10 cellular contexts compared by ENCODE assay signal in genomic region chr10:73648252-73648651, GRCh38. TPM values are rescaled to one million over a fixed set of nuclear protein-coding genes. Genes with fewer than 3 reads are reported as not detected.
DNase-seq lines count a peak whose midpoint lies in the region; ATAC-seq and TF ChIP-seq lines count a peak whose summit lies in the region.
"Had no signal": no experiment of that assay in that cellular context is flagged by ENCODE, and none has a peak within 500 bp of the region (broad histone marks: within the 10 kb centered on the region; RNA-seq: fewer than 3 reads in every experiment).

No MANE protein-coding gene starts in this region.

- peak overlapping the region; percentile 88; the same call in 1 of the 2 replicates for H4K91ac ChIP-seq in IMR-90 (ENCODE audit: insufficient read depth, low read depth, low read length)

- H3K4ac ChIP-seq in IMR-90 (ENCODE audit: low read depth, low read length) = peak overlapping the region; percentile 84

- no peak for TF ChIP-seq POLR2A in IMR-90 (IDR thresholded peaks at IDR 0.05; ENCODE audit: low read depth, low read length)
- TF ChIP-seq POLR2A in right lobe of liver (IDR thresholded peaks at IDR 0.05) = no peak
- no peak for TF ChIP-seq POLR2A in stomach (IDR thresholded peaks at IDR 0.05)

- TF ChIP-seq EP300 in stomach (IDR thresholded peaks at IDR 0.05) = no peak

- CTCF ChIA-PET in IMR-90 (lab: Yijun Ruan, JAX) = interaction anchor here (0.5 kb wide), 1 partner anchor 13 kb away, joined by 6 read pairs; no protein-coding TSS in a partner anchor

- peaks cover 0 to 14% of the 10 kb centered on the region in 2 experiments; a peak in 2 of 4 replicates for H3K79me1 ChIP-seq in IMR-90 (ENCODE audit: low read depth in 1 of 2, low read length in 2 of 2)

- peaks cover 23% of the 10 kb centered on the region for H3K4me1 ChIP-seq in IMR-90 (ENCODE audit: control insufficient read depth, insufficient read depth, low read length)
- peaks cover 0 to 5% (median 0%) of the 10 kb centered on the region in 4 donors for H3K4me1 ChIP-seq in right lobe of liver
- H3K4me1 ChIP-seq in stomach = peaks cover 7 to 39% (median 29%) of the 10 kb centered on the region in 4 donors

- H3K56ac ChIP-seq in IMR-90 (ENCODE audit: extremely low read depth, insufficient read depth, low read length) = no peak overlapping the region

- H3K4me3 ChIP-seq in IMR-90 (ENCODE audit: insufficient read depth, low read depth, low read length) (no peak overlapping the region), coronary artery (peak overlapping the region; percentile 80), right lobe of liver (peak overlapping the region; percentile 39 to 56 (median 49)), stomach (peak overlapping the region; percentile 58 to 80 (median 64))

- peak overlapping the region; percentile 94 for H2BK120ac ChIP-seq in IMR-90 (ENCODE audit: low read depth, low read length)

- no peak overlapping the region for H3K4me2 ChIP-seq in IMR-90 (ENCODE audit: low read depth, low read length)

- intact Hi-C loops in IMR-90 (cut with micrococcal nuclease) = loop anchor here (10.0 kb wide), 1 partner anchor 233 kb away; the partner anchor contains the start of gene ANXA7
- intact Hi-C loops in right lobe of liver (cut with DNase I) = no loop called here
- intact Hi-C loops in stomach (cut with DNase I; ENCODE audit: low total_unique reads) = no loop called here

- H2BK15ac ChIP-seq in IMR-90 (ENCODE audit: low read depth, low read length) = peak overlapping the region; percentile 30; the same call in 1 of the 3 replicates

- peak overlapping the region; percentile 77 for H2AK9ac ChIP-seq in IMR-90 (replicated peaks; ENCODE audit: low read depth, low read length, poor library complexity)

- H3K27ac ChIP-seq in IMR-90 (ENCODE audit: insufficient read depth, low read length) (no peak overlapping the region), coronary artery (peak overlapping the region; percentile 75 to 86), right lobe of liver (no peak overlapping the region), stomach (peak overlapping the region in 2 of 5 donors; percentile 57 to 60)
- H3K27ac ChIP-seq: HL-60 had no signal

- H2BK20ac ChIP-seq in IMR-90 (ENCODE audit: low read depth, low read length) = peak overlapping the region; percentile 83

- H3K27me3 ChIP-seq in IMR-90 (ENCODE audit: control insufficient read depth, insufficient read depth, low read length) = no peaks in the 10 kb centered on the region
- H3K27me3 ChIP-seq in right lobe of liver = no peaks in the 10 kb centered on the region
- no peaks in the 10 kb centered on the region for H3K27me3 ChIP-seq in stomach

- H3K9ac ChIP-seq in IMR-90 (ENCODE audit: low read depth, low read length) = no peak overlapping the region

- H2AK5ac ChIP-seq in IMR-90 (ENCODE audit: low read depth, low read length) = peak overlapping the region; percentile 76

- POLR2A ChIA-PET in IMR-90 (lab: Charles Lee; ENCODE audit: unreplicated experiment) = no interaction called here

- peak overlapping the region; percentile 23; the same call in 1 of the 2 replicates for H3K14ac ChIP-seq in IMR-90 (replicated peaks; ENCODE audit: low read depth, low read length)

- H3K9me3 ChIP-seq in IMR-90 (ENCODE audit: control insufficient read depth, insufficient read depth, low read length) = no peaks in the 10 kb centered on the region
- no peaks in the 10 kb centered on the region for H3K9me3 ChIP-seq in right lobe of liver
- no peaks in the 10 kb centered on the region for H3K9me3 ChIP-seq in stomach

- no peak for DNase-seq in IMR-90
- DNase-seq in coronary artery (ENCODE audit: low spot score) = no peak
- DNase-seq in right lobe of liver = no peak
- no peak for DNase-seq in stomach
- DNase-seq in NCI-H187 (lab: John Stamatoyannopoulos, UW) = no peak
- DNase-seq in RPMI8226 = no peak
- no peak for DNase-seq in SIG-M5 treated with dmso at 0.1 percent for 504 hours (lab: John Stamatoyannopoulos, UW; ENCODE audit: unreplicated experiment)

- 62% methylated on average over 11 of the region's 16 CpGs; no CpG with 5 or more reads in 1 of the 2 experiments for WGBS in IMR-90 (ENCODE audit: extremely low coverage in 2 of 2, insufficient read length in 1 of 2), 2 experiments
- 53% methylated on average over 3 of the region's 16 CpGs for WGBS in right lobe of liver (ENCODE audit: insufficient coverage, low coverage, low lambda C conversion rate, missing lambda C conversion rate)
- 50 to 68% (median 64%) methylated on average over 5 to 16 of the region's 16 CpGs for WGBS in stomach, 5 donors

- dilution Hi-C loops in IMR-90 (cut with HindIII; ENCODE audit: low sequenced_read_pairs, unreplicated experiment) = no loop called here

- no peak overlapping the region for H3K23ac ChIP-seq in IMR-90 (ENCODE audit: low read depth, low read length)

- H3K36me3 ChIP-seq in IMR-90 (ENCODE audit: control insufficient read depth, insufficient read depth, low read length) (no peaks in the 10 kb centered on the region), right lobe of liver (no peaks in the 10 kb centered on the region), stomach (no peaks in the 10 kb centered on the region)

- peak overlapping the region; percentile 83 for H2AFZ ChIP-seq in IMR-90 (replicated peaks; ENCODE audit: low read length, poor library complexity)

- peak overlapping the region in 1 of 2 experiments; percentile 81; a peak in 3 of 4 replicates for H4K8ac ChIP-seq in IMR-90 (ENCODE audit: low read depth in 2 of 2, low read length in 2 of 2)

- peaks cover 25% of the 10 kb centered on the region for H3K9me1 ChIP-seq in IMR-90 (ENCODE audit: insufficient read depth, low read length)

- no peak for TF ChIP-seq RAD21 in IMR-90 (IDR thresholded peaks at IDR 0.05; ENCODE audit: low read length)

- BruUV-seq in IMR-90 (replicated peaks; lab: Mats Ljungman, UMichigan) = no TSS peak

- in situ Hi-C loops in IMR-90 (cut with MboI; ENCODE audit: low sequenced_read_pairs) = loop anchor here (25.0 kb wide), 1 partner anchor 386 kb away; the partner anchor contains the start of gene MRPS16

- no peak overlapping the region; the same call in 1 of the 2 replicates for H4K5ac ChIP-seq in IMR-90 (ENCODE audit: low read depth, low read length)

- ATAC-seq in IMR-90 (ENCODE audit: low read depth) (no peak), right lobe of liver (no peak), HG02970 (IDR thresholded peaks at IDR 0.05; ENCODE audit: low FRiP score, unreplicated experiment) (no peak)

- H4K20me1 ChIP-seq in IMR-90 (ENCODE audit: insufficient read depth, low read length) = no peaks in the 10 kb centered on the region

- peak overlapping the region; percentile 99 for H2BK5ac ChIP-seq in IMR-90 (ENCODE audit: low read depth, low read length, poor library complexity, severe bottlenecking)

- no peak overlapping the region; the same call in 1 of the 2 replicates for H3K18ac ChIP-seq in IMR-90 (ENCODE audit: low read depth, low read length)

- TF ChIP-seq CTCF in IMR-90 (conservative IDR thresholded peaks at IDR 0.05; ENCODE audit: low read depth, low read length) (no peak), coronary artery (IDR thresholded peaks at IDR 0.05) (no peak), right lobe of liver (IDR thresholded peaks at IDR 0.05) (no peak), stomach (IDR thresholded peaks at IDR 0.05) (no peak)

TF ChIP-seq in IMR-90, 13 proteins besides CTCF, POLR2A, EP300 and RAD21 (continues in another document):
- TF ChIP-seq FOS (IDR thresholded peaks at IDR 0.05; ENCODE audit: low read depth, low read length) = no peak
- TF ChIP-seq MAZ (IDR thresholded peaks at IDR 0.05; ENCODE audit: borderline replicate concordance, low read depth, low read length) = no peak
- no peak for TF ChIP-seq USF2 (IDR thresholded peaks at IDR 0.05; ENCODE audit: low read depth, low read length)
- TF ChIP-seq CEBPB (IDR thresholded peaks at IDR 0.05; ENCODE audit: low read depth, low read length) = no peak
- TF ChIP-seq NFE2L2 (IDR thresholded peaks at IDR 0.05; ENCODE audit: low read depth, low read length) = no peak
- TF ChIP-seq MXI1 (IDR thresholded peaks at IDR 0.05; ENCODE audit: borderline replicate concordance, low read depth, low read length) = no peak

RNA-seq across cellular contexts. Expression of gene MYOZ1, which starts 7.0 kb away (rescaled TPM):
- total RNA-seq in IMR-90 (2012; rRNA removed) = under 0.01 and 0.18 TPM in 2 replicates
- 0.27 and 0.29 TPM in 2 replicates for polyA plus RNA-seq in IMR-90 (2012; rRNA removed)
- polyA plus RNA-seq in IMR-90 (2012; cell fraction: cytosol; rRNA removed) = 0.15 and 0.24 TPM in 2 replicates
- polyA plus RNA-seq in IMR-90 (2012; cell fraction: nucleus; rRNA removed; ENCODE audit: low replicate concordance) = 0.04 and 0.10 TPM in 2 replicates
- total RNA-seq in right lobe of liver = 1 to 10 TPM in 1 of 6 experiments, under 1 TPM in 1, not detected in 4; 0.74 to 1.1 TPM
- 1 to 10 TPM in 1 of 5 donors, not detected in 4; 1.3 TPM for total RNA-seq in stomach
- polyA plus RNA-seq in stomach = 1 to 10 TPM in 1 of 3 donors, under 1 TPM in 2; 0.18 to 1.2 (median 0.19) TPM
- total RNA-seq: RPMI7951 had no signal

RNA-seq across cellular contexts. Expression of gene SYNPO2L, which starts 7.6 kb away (rescaled TPM):
- total RNA-seq in IMR-90 (2012; rRNA removed) = under 0.01 and 0.18 TPM in 2 replicates
- 0.62 and 0.75 TPM in 2 replicates for polyA plus RNA-seq in IMR-90 (2012; rRNA removed)
- polyA plus RNA-seq in IMR-90 (2012; cell fraction: cytosol; rRNA removed) = 0.41 and 0.60 TPM in 2 replicates
- 0.53 and 0.86 TPM in 2 replicates for polyA plus RNA-seq in IMR-90 (2012; cell fraction: nucleus; rRNA removed; ENCODE audit: low replicate concordance)
- total RNA-seq in right lobe of liver = under 1 TPM in 4 of 6 experiments, not detected in 2; 0.06 to 0.35 (median 0.20) TPM
- not detected for total RNA-seq in stomach
- under 1 TPM in 2 of 3 donors, not detected in 1; 0.03 to 0.12 TPM for polyA plus RNA-seq in stomach
- total RNA-seq: RPMI7951 had no signal

RNA-seq across cellular contexts. Expression of gene AGAP5, which starts 49.7 kb away (rescaled TPM):
- 1.4 and 1.8 TPM in 2 replicates for total RNA-seq in IMR-90 (2012; rRNA removed)
- polyA plus RNA-seq in IMR-90 (2012; rRNA removed) = 4.1 TPM in 2 replicates
- 1.2 and 1.5 TPM in 2 replicates for polyA plus RNA-seq in IMR-90 (2012; cell fraction: cytosol; rRNA removed)
- 32.0 and 39.3 TPM in 2 replicates for polyA plus RNA-seq in IMR-90 (2012; cell fraction: nucleus; rRNA removed; ENCODE audit: low replicate concordance)
- 1 to 10 TPM; 2.5 to 6.2 (median 4.5) TPM for total RNA-seq in right lobe of liver
- 10 to 100 TPM in 1 of 5 donors, 1 to 10 TPM in 4; 4.1 to 20.1 (median 8.7) TPM for total RNA-seq in stomach
- polyA plus RNA-seq in stomach = 1 to 10 TPM; 1.8 to 4.7 (median 2.0) TPM
- total RNA-seq: RPMI7951 had no signal

RNA-seq across cellular contexts. Expression of gene USP54, which starts 57.1 kb away (rescaled TPM):
- 7.9 and 8.9 TPM in 2 replicates for total RNA-seq in IMR-90 (2012; rRNA removed)
- 4.0 and 4.5 TPM in 2 replicates for polyA plus RNA-seq in IMR-90 (2012; rRNA removed)
- polyA plus RNA-seq in IMR-90 (2012; cell fraction: cytosol; rRNA removed) = 1.1 and 1.8 TPM in 2 replicates
- polyA plus RNA-seq in IMR-90 (2012; cell fraction: nucleus; rRNA removed; ENCODE audit: low replicate concordance) = 4.1 and 7.2 TPM in 2 replicates
- total RNA-seq in right lobe of liver = 1 to 10 TPM; 1.5 to 5.7 (median 3.6) TPM
- 100 to 1,000 TPM in 4 of 5 donors, 10 to 100 TPM in 1; 33.0 to 369 (median 112) TPM for total RNA-seq in stomach
- polyA plus RNA-seq in stomach = 10 to 100 TPM in 2 of 3 donors, 1 to 10 TPM in 1; 7.3 to 17.3 (median 11.1) TPM

Comparison
In these comparisons a context has a peak if more than half of its experiments do, and no peak if none do; other contexts are left out.
1. H3K27ac ChIP-seq: peak in coronary artery (2 of 2); none in IMR-90 (single experiment) and right lobe of liver (0 of 3).